In the genomic region with DNA sequence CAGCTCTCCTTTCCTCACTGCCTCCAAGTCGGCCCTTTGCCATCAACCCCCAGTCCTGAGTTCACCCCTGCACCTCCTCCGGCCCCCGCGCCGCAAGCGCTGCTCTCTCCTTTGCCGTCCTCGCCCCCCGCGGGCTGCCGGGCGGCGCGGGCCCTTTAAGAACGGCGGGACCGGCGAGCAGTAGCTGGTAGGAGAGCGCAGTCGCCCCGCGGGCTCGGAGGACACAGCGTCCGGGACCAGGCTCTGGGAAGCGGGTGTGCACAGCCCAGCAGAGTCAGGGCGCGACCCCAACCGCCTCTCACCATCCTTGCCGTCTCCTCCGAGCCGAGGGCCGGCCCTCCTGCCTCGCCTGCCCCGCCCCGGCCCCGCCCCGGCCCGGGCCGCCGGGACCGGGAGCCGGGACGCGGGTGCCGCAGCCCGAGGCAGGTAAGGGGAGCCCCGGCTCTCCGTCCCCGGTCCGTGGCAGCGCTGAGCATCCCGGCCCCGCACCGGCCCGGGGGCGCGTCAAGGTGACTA, we compare ENCODE assay signal across 8 cellular contexts. TPM values are rescaled to one million over a fixed set of nuclear protein-coding genes. Genes with fewer than 3 reads are reported as not detected.
A peak's percentile ranks its signal among the peaks of the same experiment; 100 is the strongest.
DNase-seq lines count a peak whose midpoint lies in the region; ATAC-seq and TF ChIP-seq lines count a peak whose summit lies in the region.

A gene (plus strand): TSS at position 198 of the 516 bp plus-strand sequence. CDS start 914 bp downstream, outside the sequence.

- H3K27ac ChIP-seq in ACC112 (ENCODE audit: low read depth, low read length) (no peak within 1 kb of the TSS), HEK293 (ENCODE audit: extremely low read depth, low read depth, low read length) (no peak within 1 kb of the TSS; the same call in 1 of the 2 replicates), neutrophil (no peak within 1 kb of the TSS)

- H3K27me3 ChIP-seq in ACC112 (ENCODE audit: insufficient read depth, low read length) = peaks cover 32% of the 10 kb centered on the region
- peaks cover 89% of the 10 kb centered on the region for H3K27me3 ChIP-seq in neutrophil

- peak; percentile 37 for DNase-seq in activated CD8-positive, alpha-beta T cell treated with anti-CD3 and anti-CD28 coated beads, Interleukin-2, amount 10 ng/mL, durations not matched to agents 7 days and 5 days
- DNase-seq in fibroblast of pulmonary artery (ENCODE audit: low read depth) = no peak
- no peak for DNase-seq in NCI-H1694 (lab: John Stamatoyannopoulos, UW)

- H3K4me1 Mint-ChIP-seq in activated CD8-positive, alpha-beta T cell treated with anti-CD3 and anti-CD28 coated beads, Interleukin-2, amount 10 ng/mL, durations not matched to agents 7 days and 5 days (ENCODE audit: low read depth) = peaks cover 13% of the 10 kb centered on the region

- TF ChIP-seq CTCF in HEK293 (tag by site-specific recombination; IDR thresholded peaks at IDR 0.05) = no peak
- TF ChIP-seq CTCF in fibroblast of pulmonary artery (IDR thresholded peaks at IDR 0.05; ENCODE audit: low read length, missing control alignments) = no peak
- no peak for TF ChIP-seq CTCF in neutrophil (IDR thresholded peaks at IDR 0.05)

- H3K4me3 Mint-ChIP-seq in activated CD8-positive, alpha-beta T cell treated with anti-CD3 and anti-CD28 coated beads, Interleukin-2, amount 10 ng/mL, durations not matched to agents 7 days and 5 days = peak within 1 kb of the TSS; percentile 66

- H3K27me3 Mint-ChIP-seq in activated CD8-positive, alpha-beta T cell treated with anti-CD3 and anti-CD28 coated beads, Interleukin-2, amount 10 ng/mL, durations not matched to agents 7 days and 5 days (ENCODE audit: low read depth) = peaks cover 49% of the 10 kb centered on the region

- CTCF ChIA-PET in HEK293 (lab: Yijun Ruan, JAX) = interaction anchor here (0.6 to 1.0 kb wide), 3 partner anchors 20 to 159 kb away, joined by 3 to 4 read pairs (median 3); no protein-coding TSS in a partner anchor
- CTCF ChIA-PET in activated CD8-positive, alpha-beta T cell treated with anti-CD3 and anti-CD28 coated beads, Interleukin-2, amount 10 ng/mL, durations not matched to agents 7 days and 5 days (lab: Charles Lee) = interaction anchor here (0.8 to 1.8 kb wide), 3 partner anchors 20 to 189 kb away, joined by 3 to 4 read pairs (median 3); a partner anchor contains a TSS

- H3K9me3 Mint-ChIP-seq in activated CD8-positive, alpha-beta T cell treated with anti-CD3 and anti-CD28 coated beads, Interleukin-2, amount 10 ng/mL, durations not matched to agents 7 days and 5 days (ENCODE audit: insufficient read depth) = no peaks in the 10 kb centered on the region

- H3K9me3 ChIP-seq in HEK293 (ENCODE audit: control insufficient read depth, insufficient read depth, low read depth, low read length) = no peaks in the 10 kb centered on the region
- H3K9me3 ChIP-seq in neutrophil = no peaks in the 10 kb centered on the region

- no peaks in the 10 kb centered on the region for H3K79me2 ChIP-seq in ACC112 (ENCODE audit: control insufficient read depth, insufficient read depth, low read length, unreplicated experiment)

- POLR2A ChIA-PET in HEK293 (lab: Yijun Ruan, JAX) = interaction anchor here (1.0 to 1.8 kb wide), 2 partner anchors 20 to 168 kb away, joined by 3 to 6 read pairs; a partner anchor contains a TSS
- POLR2A ChIA-PET in activated CD8-positive, alpha-beta T cell treated with anti-CD3 and anti-CD28 coated beads, Interleukin-2, amount 10 ng/mL, durations not matched to agents 7 days and 5 days (lab: Charles Lee) = no interaction called here

- peak within 1 kb of the TSS; percentile 57 for H2AFZ ChIP-seq in ACC112 (ENCODE audit: low read length, unreplicated experiment)

- H3K4me3 ChIP-seq in ACC112 (ENCODE audit: low read depth, low read length) = peak within 1 kb of the TSS; percentile 77
- peak within 1 kb of the TSS; percentile 56 for H3K4me3 ChIP-seq in HEK293 (ENCODE audit: low read depth, low read length)
- peak within 1 kb of the TSS; percentile 56 for H3K4me3 ChIP-seq in fibroblast of pulmonary artery (replicated peaks; ENCODE audit: low read depth, low read length)
- H3K4me3 ChIP-seq in neutrophil (ENCODE audit: low read depth in 1 of 2, low read length in 1 of 2) = peak within 1 kb of the TSS; percentile 52 to 62

- ATAC-seq in activated CD8-positive, alpha-beta T cell treated with anti-CD3 and anti-CD28 coated beads, Interleukin-2, amount 10 ng/mL, durations not matched to agents 7 days and 5 days = peak; percentile 80
- ATAC-seq in GM18498 (IDR thresholded peaks at IDR 0.05; ENCODE audit: unreplicated experiment) (no peak), HG03439 (IDR thresholded peaks at IDR 0.05; ENCODE audit: unreplicated experiment) (no peak)

- H3K4me1 ChIP-seq in ACC112 (ENCODE audit: control insufficient read depth, insufficient read depth, low read length, unreplicated experiment) = no peaks in the 10 kb centered on the region
- no peaks in the 10 kb centered on the region for H3K4me1 ChIP-seq in HEK293 (ENCODE audit: control insufficient read depth, insufficient read depth, low read length)
- peaks cover 10 to 21% of the 10 kb centered on the region in 2 experiments for H3K4me1 ChIP-seq in neutrophil (ENCODE audit: control insufficient read depth in 1 of 2, insufficient read depth in 1 of 2, low read depth in 1 of 2, low read length in 1 of 2)

- no peaks in the 10 kb centered on the region for H3K36me3 Mint-ChIP-seq in activated CD8-positive, alpha-beta T cell treated with anti-CD3 and anti-CD28 coated beads, Interleukin-2, amount 10 ng/mL, durations not matched to agents 7 days and 5 days (ENCODE audit: low read depth)

- H3K27ac Mint-ChIP-seq in activated CD8-positive, alpha-beta T cell treated with anti-CD3 and anti-CD28 coated beads, Interleukin-2, amount 10 ng/mL, durations not matched to agents 7 days and 5 days = no peak within 1 kb of the TSS

- H3K36me3 ChIP-seq in ACC112 (ENCODE audit: insufficient read depth, low read length) (no peaks in the 10 kb centered on the region), HEK293 (ENCODE audit: control insufficient read depth in 2 of 2, insufficient read depth in 1 of 2, low read length in 2 of 2) (peaks cover 0 to 6% of the 10 kb centered on the region in 2 experiments; a peak in 1 of 3 replicates), neutrophil (no peaks in the 10 kb centered on the region)

TF ChIP-seq in HEK293, 187 proteins besides CTCF, POLR2A, EP300 and RAD21:
- TF ChIP-seq ZFP3 (tag by site-specific recombination; IDR thresholded peaks at IDR 0.05; ENCODE audit: low read depth) (no peak), ZIC2 (tag by site-specific recombination; IDR thresholded peaks at IDR 0.05) (peak; percentile 42), ZFHX2 (tag by site-specific recombination; conservative IDR thresholded peaks at IDR 0.05) (peak; percentile 23; the same call in 1 of the 2 replicates), EGR2 (tag by site-specific recombination; IDR thresholded peaks at IDR 0.05; ENCODE audit: low read depth) (peak; percentile 30; the same call in 1 of the 2 replicates), ZEB2 (tag by site-specific recombination; IDR thresholded peaks at IDR 0.05) (peak; percentile 52; the same call in 1 of the 2 replicates), GLIS1 (tag by site-specific recombination; IDR thresholded peaks at IDR 0.05) (peak; percentile 77), ZNF341 (tag by site-specific recombination; IDR thresholded peaks at IDR 0.05; ENCODE audit: low read depth) (peak; percentile 25; the same call in 1 of the 2 replicates), ZNF155 (tag by site-specific recombination; IDR thresholded peaks at IDR 0.05) (no peak), SP7 (tag by site-specific recombination; IDR thresholded peaks at IDR 0.05) (no peak), BCL11B (tag by site-specific recombination; IDR thresholded peaks at IDR 0.05; ENCODE audit: low read depth) (no peak), ZNF548 (tag by site-specific recombination; IDR thresholded peaks at IDR 0.05) (no peak)
- TF ChIP-seq, protein P1, sequence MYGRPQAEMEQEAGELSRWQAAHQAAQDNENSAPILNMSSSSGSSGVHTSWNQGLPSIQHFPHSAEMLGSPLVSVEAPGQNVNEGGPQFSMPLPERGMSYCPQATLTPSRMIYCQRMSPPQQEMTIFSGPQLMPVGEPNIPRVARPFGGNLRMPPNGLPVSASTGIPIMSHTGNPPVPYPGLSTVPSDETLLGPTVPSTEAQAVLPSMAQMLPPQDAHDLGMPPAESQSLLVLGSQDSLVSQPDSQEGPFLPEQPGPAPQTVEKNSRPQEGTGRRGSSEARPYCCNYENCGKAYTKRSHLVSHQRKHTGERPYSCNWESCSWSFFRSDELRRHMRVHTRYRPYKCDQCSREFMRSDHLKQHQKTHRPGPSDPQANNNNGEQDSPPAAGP (tag by site-specific recombination; IDR thresholded peaks at IDR 0.05) = peak; percentile 10; the same call in 1 of the 2 replicates
- TF ChIP-seq, protein P2, sequence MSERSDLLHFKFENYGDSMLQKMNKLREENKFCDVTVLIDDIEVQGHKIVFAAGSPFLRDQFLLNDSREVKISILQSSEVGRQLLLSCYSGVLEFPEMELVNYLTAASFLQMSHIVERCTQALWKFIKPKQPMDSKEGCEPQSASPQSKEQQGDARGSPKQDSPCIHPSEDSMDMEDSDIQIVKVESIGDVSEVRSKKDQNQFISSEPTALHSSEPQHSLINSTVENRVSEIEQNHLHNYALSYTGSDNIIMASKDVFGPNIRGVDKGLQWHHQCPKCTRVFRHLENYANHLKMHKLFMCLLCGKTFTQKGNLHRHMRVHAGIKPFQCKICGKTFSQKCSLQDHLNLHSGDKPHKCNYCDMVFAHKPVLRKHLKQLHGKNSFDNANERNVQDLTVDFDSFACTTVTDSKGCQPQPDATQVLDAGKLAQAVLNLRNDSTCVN (tag by site-specific recombination; optimal IDR thresholded peaks at IDR 0.05) = peak; percentile 76

RNA-seq across cellular contexts. Expression of the gene that starts here (rescaled TPM):
- under 1 TPM in 1 of 2 experiments, not detected in 1; 0.18 TPM for total RNA-seq in activated CD8-positive, alpha-beta T cell treated with anti-CD3 and anti-CD28 coated beads, Interleukin-2, amount 10 ng/mL, durations not matched to agents 7 days and 5 days

Comparison
In these comparisons a context has a peak if more than half of its experiments do, and no peak if none do; other contexts are left out.
1. Peak in DNase-seq and ATAC-seq in activated CD8-positive, alpha-beta T cell treated with anti-CD3 and anti-CD28 coated beads, Interleukin-2, amount 10 ng/mL, durations not matched to agents 7 days and 5 days; RNA of the gene not detected or under 1 TPM.